ENCODE assay signal across 19 cellular contexts in the genomic region with DNA sequence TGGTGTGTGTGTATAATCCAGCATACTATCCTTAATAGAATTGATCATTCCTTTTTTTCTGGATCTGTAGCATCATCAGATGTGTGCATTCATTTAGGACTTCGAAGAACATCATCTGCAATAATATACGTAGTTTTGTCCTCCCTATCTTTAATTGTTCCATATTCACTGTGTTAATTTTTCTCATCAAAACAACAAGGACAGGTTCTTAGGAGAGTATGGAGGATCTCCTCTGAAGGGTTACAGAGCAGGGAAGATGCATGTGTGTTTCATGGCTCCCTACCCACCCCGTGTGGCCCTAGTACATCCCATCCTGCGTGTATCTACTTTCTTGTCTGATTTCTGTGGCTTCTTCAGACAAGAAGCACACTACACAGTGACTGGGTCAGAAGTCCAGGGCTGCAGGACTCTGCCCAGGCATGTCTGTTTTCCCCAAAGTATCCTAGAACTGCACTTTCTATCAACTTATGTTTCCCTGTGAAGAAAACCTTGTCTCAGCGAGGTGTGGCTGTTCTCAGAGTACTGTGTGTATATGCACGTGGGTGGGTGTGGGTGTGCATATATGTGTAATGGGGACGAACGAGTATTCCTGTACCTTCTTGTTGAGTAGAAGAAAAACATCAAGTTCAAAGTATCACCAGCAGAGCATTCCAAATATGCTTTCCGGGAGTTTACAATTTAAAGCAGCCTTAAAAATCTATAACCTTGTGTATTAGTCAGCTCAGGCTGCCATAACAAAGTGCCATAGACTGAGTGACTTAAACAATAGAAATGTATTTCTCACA.
DNase-seq lines count a peak whose midpoint lies in the region; ATAC-seq, FAIRE-seq and TF ChIP-seq lines count a peak whose summit lies in the region.
"Had no signal": no experiment of that assay in that cellular context is flagged by ENCODE, and none has a peak within 500 bp of the region (broad histone marks: within the 10 kb centered on the region; RNA-seq: fewer than 3 reads in every experiment).

No MANE protein-coding gene starts in this region.

- DNase-seq in SK-N-SH (no peak), bronchial epithelial cell (ENCODE audit: low read depth) (peak; percentile 98), hepatocyte (ENCODE audit: low spot score) (peak; percentile 58), smooth muscle cell (lab: John Stamatoyannopoulos, UW; ENCODE audit: unreplicated experiment) (no peak), Karpas-422 (no peak), upper lobe of right lung (no peak)
- DNase-seq: activated CD4-positive, alpha-beta T cell treated with anti-CD3 and anti-CD28 coated beads, Interleukin-2, amount 50 U/mL, for 48 hours; CD4-positive, alpha-beta T cell; endodermal cell; MV-4-11; naive thymus-derived CD4-positive, alpha-beta T cell; NK-92 treated with Interleukin-12 subunit alpha and Interleukin-12 subunit beta, amount 100 ng/mL, for 24 hours; SIG-M5; stimulated activated CD4-positive, alpha-beta T cell treated with anti-CD3 and anti-CD28 coated beads, Interleukin-4, amount 100 ng/mL, for 1 hour; tibial artery had no signal

- no peaks in the 10 kb centered on the region for H3F3A ChIP-seq in SK-N-SH (replicated peaks; ENCODE audit: insufficient read depth)
- no peaks in the 10 kb centered on the region for H3F3A ChIP-seq in smooth muscle cell (ENCODE audit: low read depth)

- peaks cover under 1 to 5% of the 10 kb centered on the region in 2 experiments; a peak in 3 of 4 replicates for H3K4me1 ChIP-seq in SK-N-SH (ENCODE audit: control insufficient read depth in 1 of 2, insufficient read depth in 2 of 2, low read depth in 1 of 2, low read length in 1 of 2)
- peaks cover 21% of the 10 kb centered on the region for H3K4me1 ChIP-seq in hepatocyte (ENCODE audit: insufficient read depth)
- peaks cover 5% of the 10 kb centered on the region for H3K4me1 ChIP-seq in smooth muscle cell (ENCODE audit: low read depth)
- no peaks in the 10 kb centered on the region for H3K4me1 ChIP-seq in Karpas-422 (ENCODE audit: low read length)
- no peaks in the 10 kb centered on the region for H3K4me1 ChIP-seq in upper lobe of right lung
- H3K4me1 ChIP-seq: ascending aorta, tibial artery had no signal

- H3K9me3 ChIP-seq in SK-N-SH (peaks cover 8% of the 10 kb centered on the region; the same call in 1 of the 2 replicates), hepatocyte (ENCODE audit: low read depth) (peaks cover 9% of the 10 kb centered on the region), smooth muscle cell (replicated peaks; ENCODE audit: low read depth) (peaks cover 3% of the 10 kb centered on the region), Karpas-422 (ENCODE audit: low read length) (no peaks in the 10 kb centered on the region), upper lobe of right lung (no peaks in the 10 kb centered on the region)
- H3K9me3 ChIP-seq: tibial artery had no signal

- intact Hi-C loops in upper lobe of right lung (cut with DNase I), result no loop called here

- H2AFZ ChIP-seq in SK-N-SH (ENCODE audit: low read depth) (no peak overlapping the region; the same call in 1 of the 2 replicates), hepatocyte (no peak overlapping the region), smooth muscle cell (ENCODE audit: low read depth) (peak overlapping the region; percentile 10), Karpas-422 (ENCODE audit: low read length) (no peak overlapping the region)

- FAIRE-seq in bronchial epithelial cell (lab: Jason Lieb, UNC), result no peak

- H3K27ac ChIP-seq in SK-N-SH (ENCODE audit: low read depth in 2 of 2, low read length in 1 of 2) (peak overlapping the region in 1 of 2 experiments; percentile 68; a peak in 3 of 4 replicates), hepatocyte (peak overlapping the region; percentile 93), smooth muscle cell (ENCODE audit: low read depth) (peak overlapping the region; percentile 88), Karpas-422 (ENCODE audit: low read length) (no peak overlapping the region), upper lobe of right lung (no peak overlapping the region)
- H3K27ac ChIP-seq: 22Rv1, ascending aorta, tibial artery had no signal

- H4K20me1 ChIP-seq in SK-N-SH (ENCODE audit: insufficient read depth) (no peaks in the 10 kb centered on the region), hepatocyte (ENCODE audit: insufficient read depth, poor library complexity, severe bottlenecking) (no peaks in the 10 kb centered on the region), smooth muscle cell (ENCODE audit: low read depth) (no peaks in the 10 kb centered on the region), Karpas-422 (ENCODE audit: insufficient read depth, low read depth, low read length) (no peaks in the 10 kb centered on the region)

- no peaks in the 10 kb centered on the region for H3K9me2 ChIP-seq in SK-N-SH
- no peaks in the 10 kb centered on the region for H3K9me2 ChIP-seq in hepatocyte (replicated peaks; ENCODE audit: insufficient read depth)
- H3K9me2 ChIP-seq in Karpas-422 (replicated peaks; ENCODE audit: insufficient read depth, low read length), result no peaks in the 10 kb centered on the region

- H3K36me3 ChIP-seq in SK-N-SH (replicated peaks in 1 of 2; ENCODE audit: control insufficient read depth in 1 of 2, insufficient read depth in 2 of 2, low read length in 1 of 2) (no peaks in the 10 kb centered on the region), bronchial epithelial cell (ENCODE audit: control insufficient read depth, insufficient read depth, low read length) (no peaks in the 10 kb centered on the region), hepatocyte (replicated peaks; ENCODE audit: insufficient read depth, low read depth) (no peaks in the 10 kb centered on the region), smooth muscle cell (ENCODE audit: low read depth) (no peaks in the 10 kb centered on the region), Karpas-422 (ENCODE audit: insufficient read depth, low read length) (no peaks in the 10 kb centered on the region), upper lobe of right lung (no peaks in the 10 kb centered on the region)

- H3K79me2 ChIP-seq in SK-N-SH (ENCODE audit: insufficient read depth) (no peaks in the 10 kb centered on the region), hepatocyte (no peaks in the 10 kb centered on the region), smooth muscle cell (ENCODE audit: low read depth) (no peaks in the 10 kb centered on the region), Karpas-422 (ENCODE audit: low read length) (no peaks in the 10 kb centered on the region)

- TF ChIP-seq EP300 in SK-N-SH (IDR thresholded peaks at IDR 0.05; ENCODE audit: borderline replicate concordance in 1 of 2, low read depth in 1 of 2, low read length in 1 of 2), result no peak

- TF ChIP-seq CTCF in SK-N-SH (IDR thresholded peaks at IDR 0.05) (no peak), bronchial epithelial cell (IDR thresholded peaks at IDR 0.05; ENCODE audit: insufficient read depth, low read length, severe bottlenecking) (no peak), hepatocyte (IDR thresholded peaks at IDR 0.05; ENCODE audit: poor library complexity) (no peak), smooth muscle cell (IDR thresholded peaks at IDR 0.05; ENCODE audit: borderline replicate concordance, insufficient read depth, poor library complexity, severe bottlenecking) (no peak), upper lobe of right lung (IDR thresholded peaks at IDR 0.05) (no peak)

- H3K9ac ChIP-seq in SK-N-SH (no peak overlapping the region), smooth muscle cell (ENCODE audit: low read depth) (peak overlapping the region; percentile 42), Karpas-422 (ENCODE audit: low read length) (no peak overlapping the region)

- CTCF ChIA-PET in SK-N-SH (lab: Yijun Ruan, JAX), result interaction anchor here (1.0 kb wide), 1 partner anchor 17 kb away, joined by 3 read pairs; no protein-coding TSS in a partner anchor

- WGBS in SK-N-SH (ENCODE audit: low lambda C conversion rate), result 92% methylated on average over 9 of the region's 9 CpGs
- WGBS in hepatocyte (ENCODE audit: low lambda C conversion rate, missing lambda C conversion rate), result 56% methylated on average over 9 of the region's 9 CpGs
- WGBS in smooth muscle cell (ENCODE audit: low lambda C conversion rate), result 46% methylated on average over 9 of the region's 9 CpGs

- H3K4me3 ChIP-seq in SK-N-SH (ENCODE audit: low read depth in 2 of 2, low read length in 1 of 2) (no peak overlapping the region), bronchial epithelial cell (ENCODE audit: low read depth, low read length) (no peak overlapping the region), hepatocyte (no peak overlapping the region), smooth muscle cell (no peak overlapping the region), Karpas-422 (ENCODE audit: low read length) (no peak overlapping the region), upper lobe of right lung (no peak overlapping the region)
- H3K4me3 ChIP-seq: ascending aorta, tibial artery had no signal

- TF ChIP-seq RAD21 in SK-N-SH (IDR thresholded peaks at IDR 0.05; ENCODE audit: low read length), result no peak

- no peaks in the 10 kb centered on the region for H3K27me3 ChIP-seq in SK-N-SH (ENCODE audit: insufficient read depth)
- no peaks in the 10 kb centered on the region for H3K27me3 ChIP-seq in bronchial epithelial cell (ENCODE audit: control insufficient read depth, insufficient read depth, low read length)
- no peaks in the 10 kb centered on the region for H3K27me3 ChIP-seq in hepatocyte
- no peaks in the 10 kb centered on the region for H3K27me3 ChIP-seq in smooth muscle cell (ENCODE audit: low read depth)
- no peaks in the 10 kb centered on the region for H3K27me3 ChIP-seq in Karpas-422 (ENCODE audit: low read length)
- no peaks in the 10 kb centered on the region for H3K27me3 ChIP-seq in upper lobe of right lung
- H3K27me3 ChIP-seq: ascending aorta, tibial artery had no signal

- POLR2A ChIA-PET in SK-N-SH (lab: Yijun Ruan, JAX), result no interaction called here

- H3K4me2 ChIP-seq in SK-N-SH, result no peak overlapping the region
- H3K4me2 ChIP-seq in hepatocyte, result peak overlapping the region; percentile 7
- peak overlapping the region; percentile 21 for H3K4me2 ChIP-seq in smooth muscle cell
- H3K4me2 ChIP-seq in Karpas-422 (ENCODE audit: low read depth, low read length, poor library complexity, severe bottlenecking), result no peak overlapping the region

- ATAC-seq in SK-N-SH treated with all-trans-retinoic acid at 6 μM for 48 hours, result peak; percentile 40
- ATAC-seq in GM18520 (IDR thresholded peaks at IDR 0.05; ENCODE audit: unreplicated experiment), result no peak
- no peak for ATAC-seq in upper lobe of right lung
- ATAC-seq: naive thymus-derived CD4-positive, alpha-beta T cell had no signal

TF ChIP-seq in SK-N-SH treated with all-trans-retinoic acid at 6 μM for 48 hours, 23 proteins besides CTCF, POLR2A, EP300 and RAD21 (continues in another document):
- TF ChIP-seq PPARA (CRISPR knock-in tag; IDR thresholded peaks at IDR 0.05; ENCODE audit: borderline replicate concordance) (no peak), TCF4 (CRISPR knock-in tag; IDR thresholded peaks at IDR 0.05; ENCODE audit: borderline replicate concordance) (no peak), ZNF565 (CRISPR knock-in tag; conservative IDR thresholded peaks at IDR 0.05; ENCODE audit: low read depth) (no peak), RARB (CRISPR knock-in tag; IDR thresholded peaks at IDR 0.05) (no peak)

TF ChIP-seq in SK-N-SH, 30 proteins besides CTCF, POLR2A, EP300 and RAD21 (continues in another document):
- TF ChIP-seq TCF12 (IDR thresholded peaks at IDR 0.05) (no peak), NRF1 (IDR thresholded peaks at IDR 0.05; ENCODE audit: low read depth, low read length) (no peak)

Comparison
In these comparisons a context has a peak if more than half of its experiments do, and no peak if none do; other contexts are left out.
1. DNase-seq: peak in bronchial epithelial cell (single experiment) and hepatocyte (single experiment); none in SK-N-SH (single experiment), smooth muscle cell (single experiment), Karpas-422 (single experiment) and upper lobe of right lung (single experiment).
2. H3K27ac ChIP-seq: peak in hepatocyte (single experiment) and smooth muscle cell (single experiment); none in Karpas-422 (single experiment) and upper lobe of right lung (single experiment).
3. H3K4me2 ChIP-seq: peak in hepatocyte (single experiment) and smooth muscle cell (single experiment); none in SK-N-SH (single experiment) and Karpas-422 (single experiment).